ENCODE assay signal across 13 cellular contexts in genomic region chr13:69683921-69684663, GRCh38.
A peak's percentile ranks its signal among the peaks of the same experiment; 100 is the strongest.
DNase-seq lines count a peak whose midpoint lies in the region; ATAC-seq and TF ChIP-seq lines count a peak whose summit lies in the region.
"Had no signal": no experiment of that assay in that cellular context is flagged by ENCODE, and none has a peak within 500 bp of the region (broad histone marks: within the 10 kb centered on the region; RNA-seq: fewer than 3 reads in every experiment).

No MANE protein-coding gene starts in this region.

- intact Hi-C loops in activated CD4-positive, alpha-beta T cell treated with anti-CD3 and anti-CD28 coated beads, Interleukin-2, amount 10 ng/mL, durations not matched to agents 24 days and 14 days (cut with micrococcal nuclease) = no loop called here

- H3K9me3 Mint-ChIP-seq in endodermal cell = peaks cover 5% of the 10 kb centered on the region
- peaks cover 3% of the 10 kb centered on the region for H3K9me3 Mint-ChIP-seq in stimulated activated effector memory CD8-positive, alpha-beta T cell treated with anti-CD3 and anti-CD28 coated beads, Interleukin-12 subunit alpha, Interleukin-12 subunit beta, amount 100 ng/mL, for 72 hours
- no peaks in the 10 kb centered on the region for H3K9me3 Mint-ChIP-seq in activated CD4-positive, alpha-beta T cell treated with anti-CD3 and anti-CD28 coated beads, Interleukin-2, amount 10 ng/mL, durations not matched to agents 24 days and 14 days

- no peak overlapping the region for H3K4me3 ChIP-seq in KMS-11 (IDR thresholded peaks at IDR 0.05; ENCODE audit: insufficient read depth, low read depth, low read length)
- H3K4me3 ChIP-seq in endodermal cell (ENCODE audit: low read length) = no peak overlapping the region

- H4K20me1 ChIP-seq in KMS-11 (ENCODE audit: insufficient read depth) = no peaks in the 10 kb centered on the region

- peak overlapping the region; percentile 36; the same call in 1 of the 2 replicates for H3K27ac ChIP-seq in KMS-11
- H3K27ac ChIP-seq in endodermal cell (ENCODE audit: low read depth, low read length) = peak overlapping the region; percentile 52

- no peaks in the 10 kb centered on the region for H3K9me3 ChIP-seq in endodermal cell (ENCODE audit: control insufficient read depth, low read length)

- no peaks in the 10 kb centered on the region for H3K36me3 Mint-ChIP-seq in endodermal cell (ENCODE audit: low read depth)
- H3K36me3 Mint-ChIP-seq in stimulated activated effector memory CD8-positive, alpha-beta T cell treated with anti-CD3 and anti-CD28 coated beads, Interleukin-12 subunit alpha, Interleukin-12 subunit beta, amount 100 ng/mL, for 72 hours = no peaks in the 10 kb centered on the region
- no peaks in the 10 kb centered on the region for H3K36me3 Mint-ChIP-seq in activated CD4-positive, alpha-beta T cell treated with anti-CD3 and anti-CD28 coated beads, Interleukin-2, amount 10 ng/mL, durations not matched to agents 24 days and 14 days (ENCODE audit: low read depth)

- H3K27me3 ChIP-seq in KMS-11 (ENCODE audit: insufficient read depth, low read depth) (no peaks in the 10 kb centered on the region), endodermal cell (ENCODE audit: control insufficient read depth, insufficient read depth, low read length, poor library complexity, severe bottlenecking) (no peaks in the 10 kb centered on the region)

- H2AFZ ChIP-seq in KMS-11 (ENCODE audit: low read depth) = peak overlapping the region; percentile 38; the same call in 1 of the 2 replicates

- H3K79me2 ChIP-seq in KMS-11 (ENCODE audit: insufficient read depth, low read depth) = no peaks in the 10 kb centered on the region

- H3K27me3 Mint-ChIP-seq in endodermal cell (ENCODE audit: insufficient read depth) = no peaks in the 10 kb centered on the region
- no peaks in the 10 kb centered on the region for H3K27me3 Mint-ChIP-seq in activated CD4-positive, alpha-beta T cell treated with anti-CD3 and anti-CD28 coated beads, Interleukin-2, amount 10 ng/mL, durations not matched to agents 24 days and 14 days

- no peak overlapping the region for H3K9ac ChIP-seq in KMS-11
- H3K9ac ChIP-seq in endodermal cell (ENCODE audit: extremely low read depth, low read length, poor library complexity, severe bottlenecking) = no peak overlapping the region

- no peak overlapping the region for H3K27ac Mint-ChIP-seq in endodermal cell
- no peak overlapping the region for H3K27ac Mint-ChIP-seq in stimulated activated effector memory CD8-positive, alpha-beta T cell treated with anti-CD3 and anti-CD28 coated beads, Interleukin-12 subunit alpha, Interleukin-12 subunit beta, amount 100 ng/mL, for 72 hours
- H3K27ac Mint-ChIP-seq in activated CD4-positive, alpha-beta T cell treated with anti-CD3 and anti-CD28 coated beads, Interleukin-2, amount 10 ng/mL, durations not matched to agents 24 days and 14 days = no peak overlapping the region

- ATAC-seq in GM21576 (IDR thresholded peaks at IDR 0.05; ENCODE audit: unreplicated experiment) = peak; percentile 58
- no peak for ATAC-seq in stimulated activated effector memory CD8-positive, alpha-beta T cell treated with anti-CD3 and anti-CD28 coated beads, Interleukin-12 subunit alpha, Interleukin-12 subunit beta, amount 100 ng/mL, for 72 hours
- no peak for ATAC-seq in GM18519 (IDR thresholded peaks at IDR 0.05; ENCODE audit: low FRiP score, unreplicated experiment)
- ATAC-seq: left lobe of liver had no signal

- 85 to 87% methylated on average over 3 of the region's 3 CpGs for WGBS in endodermal cell (ENCODE audit: insufficient coverage in 1 of 2, insufficient read length in 1 of 2), 2 experiments

- no peak overlapping the region for H3K4me3 Mint-ChIP-seq in endodermal cell
- H3K4me3 Mint-ChIP-seq in stimulated activated effector memory CD8-positive, alpha-beta T cell treated with anti-CD3 and anti-CD28 coated beads, Interleukin-12 subunit alpha, Interleukin-12 subunit beta, amount 100 ng/mL, for 72 hours = no peak overlapping the region
- no peak overlapping the region for H3K4me3 Mint-ChIP-seq in activated CD4-positive, alpha-beta T cell treated with anti-CD3 and anti-CD28 coated beads, Interleukin-2, amount 10 ng/mL, durations not matched to agents 24 days and 14 days

- DNase-seq in COLO668 (lab: John Stamatoyannopoulos, UW; ENCODE audit: unreplicated experiment) (peak; percentile 49), endodermal cell (peak; percentile 40)
- no peak for DNase-seq in stimulated activated CD4-positive, alpha-beta T cell treated with anti-CD3 and anti-CD28 coated beads, Interleukin-1b, Interleukin-23, amount 100 ng/mL, for 48 hours
- no peak for DNase-seq in stimulated activated effector memory CD8-positive, alpha-beta T cell treated with anti-CD3 and anti-CD28 coated beads, Interleukin-12 subunit alpha, Interleukin-12 subunit beta, amount 100 ng/mL, for 72 hours (ENCODE audit: low spot score in 2 of 2)
- no peak for DNase-seq in activated CD4-positive, alpha-beta T cell treated with anti-CD3 and anti-CD28 coated beads, Interleukin-2, amount 10 ng/mL, durations not matched to agents 24 days and 14 days
- DNase-seq: activated CD4-positive, CD25-positive, alpha-beta regulatory T cell treated with anti-CD3 and anti-CD28 coated beads, Interleukin-2, amount 50 U/mL, for 72 hours; activated naive CD4-positive, alpha-beta T cell treated with Interleukin-2 at 50 U/mL for 16 hours; KG1; NCI-H524 had no signal

- H3K4me2 ChIP-seq in KMS-11 = peak overlapping the region; percentile 36; the same call in 1 of the 2 replicates

- peaks cover 5% of the 10 kb centered on the region for H3K4me1 Mint-ChIP-seq in endodermal cell
- H3K4me1 Mint-ChIP-seq in stimulated activated effector memory CD8-positive, alpha-beta T cell treated with anti-CD3 and anti-CD28 coated beads, Interleukin-12 subunit alpha, Interleukin-12 subunit beta, amount 100 ng/mL, for 72 hours = no peaks in the 10 kb centered on the region
- H3K4me1 Mint-ChIP-seq in activated CD4-positive, alpha-beta T cell treated with anti-CD3 and anti-CD28 coated beads, Interleukin-2, amount 10 ng/mL, durations not matched to agents 24 days and 14 days = no peaks in the 10 kb centered on the region

- H3K4me1 ChIP-seq in KMS-11 (ENCODE audit: low read depth, poor library complexity, severe bottlenecking) (peaks cover 15% of the 10 kb centered on the region), endodermal cell (ENCODE audit: control insufficient read depth, insufficient read depth, low read length) (peaks cover 4% of the 10 kb centered on the region)

- H3K36me3 ChIP-seq in KMS-11 (ENCODE audit: insufficient read depth) = no peaks in the 10 kb centered on the region
- H3K36me3 ChIP-seq in endodermal cell (ENCODE audit: control insufficient read depth, insufficient read depth, low read length) = no peaks in the 10 kb centered on the region

- no peak for TF ChIP-seq CTCF in KMS-11 (conservative IDR thresholded peaks at IDR 0.05; ENCODE audit: low read depth, low read length)
- TF ChIP-seq CTCF in endodermal cell (conservative IDR thresholded peaks at IDR 0.05) = no peak

Comparison
In these comparisons a context has a peak if more than half of its experiments do, and no peak if none do; other contexts are left out.
1. DNase-seq: peak in COLO668 (single experiment) and endodermal cell (single experiment); none in stimulated activated CD4-positive, alpha-beta T cell treated with anti-CD3 and anti-CD28 coated beads, Interleukin-1b, Interleukin-23, amount 100 ng/mL, for 48 hours (single experiment), stimulated activated effector memory CD8-positive, alpha-beta T cell treated with anti-CD3 and anti-CD28 coated beads, Interleukin-12 subunit alpha, Interleukin-12 subunit beta, amount 100 ng/mL, for 72 hours (0 of 2) and activated CD4-positive, alpha-beta T cell treated with anti-CD3 and anti-CD28 coated beads, Interleukin-2, amount 10 ng/mL, durations not matched to agents 24 days and 14 days (single experiment).